ENCODE assay signal across 15 cellular contexts in the genomic region with DNA sequence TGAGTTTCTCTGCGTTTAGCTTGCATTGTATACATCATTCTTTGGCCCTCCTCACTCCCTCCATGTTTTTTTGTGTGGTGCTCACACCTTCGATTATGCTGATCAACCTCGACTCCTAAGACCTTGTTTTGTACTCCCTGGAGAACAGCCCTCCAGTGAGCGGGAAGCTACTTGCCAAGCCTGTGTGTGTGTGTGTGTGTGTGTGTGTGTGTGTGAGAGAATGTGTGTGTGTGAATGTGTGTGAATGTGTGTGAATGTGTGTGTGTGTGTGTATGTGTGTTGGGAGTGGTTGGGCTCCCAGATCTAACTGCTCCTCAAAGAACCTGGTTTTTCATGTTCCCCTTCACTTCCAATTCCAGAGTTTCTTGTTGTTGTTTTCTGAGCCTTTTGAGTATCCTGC. TPM values are rescaled to one million over a fixed set of nuclear protein-coding genes. Genes with fewer than 3 reads are reported as not detected.
DNase-seq lines count a peak whose midpoint lies in the region; ATAC-seq, FAIRE-seq and TF ChIP-seq lines count a peak whose summit lies in the region.
"Had no signal": no experiment of that assay in that cellular context is flagged by ENCODE, and none has a peak within 500 bp of the region (broad histone marks: within the 10 kb centered on the region; RNA-seq: fewer than 3 reads in every experiment).

No MANE protein-coding gene starts in this region.

- 21% methylated on average over 3 of the region's 4 CpGs for WGBS in K562 (ENCODE audit: insufficient coverage, low coverage, missing lambda C conversion rate)

- H3K27ac Mint-ChIP-seq in neural progenitor cell (no peak overlapping the region), CD14-positive monocyte (peak overlapping the region in 1 of 7 donors; percentile 26)
- H3K27ac Mint-ChIP-seq in stimulated activated naive B cell treated with anti-CD40 and anti-IgM and Interleukin-4, amounts not matched to agents 10 μg/mL and 1 μg/mL and 100 μg/mL, for 72 hours = no peak overlapping the region
- H3K27ac Mint-ChIP-seq: B cell, GM23338 had no signal

- BruUV-seq in K562 (replicated peaks; lab: Mats Ljungman, UMichigan) = no TSS peak

- no peak for ATAC-seq in K562
- no peak for ATAC-seq in stimulated activated naive B cell treated with anti-CD40 and anti-IgM and Interleukin-4, amounts not matched to agents 10 μg/mL and 1 μg/mL and 100 μg/mL, for 72 hours (replicated peaks)
- ATAC-seq: GM23338 had no signal

- TF ChIP-seq POLR2A in K562 (conservative IDR thresholded peaks at IDR 0.05) = no peak

- H3K36me3 ChIP-seq in BLaER1 (peaks cover 64% of the 10 kb centered on the region), H7 (replicated peaks; ENCODE audit: control insufficient read depth, insufficient read depth, low read length) (no peaks in the 10 kb centered on the region), K562 (ENCODE audit: control insufficient read depth, insufficient read depth, low read length) (no peaks in the 10 kb centered on the region), neural progenitor cell (no peaks in the 10 kb centered on the region)

- no peak for TF ChIP-seq EP300 in K562 (IDR thresholded peaks at IDR 0.05; ENCODE audit: low read length)

- H3K27me3 Mint-ChIP-seq in neural progenitor cell (ENCODE audit: insufficient read depth, low read depth) (peaks cover 4% of the 10 kb centered on the region), CD14-positive monocyte (ENCODE audit: low read depth in 3 of 3) (peaks cover 3 to 4% (median 4%) of the 10 kb centered on the region in 3 donors)
- peaks cover 26 to 46% of the 10 kb centered on the region in 2 donors for H3K27me3 Mint-ChIP-seq in stimulated activated naive B cell treated with anti-CD40 and anti-IgM and Interleukin-4, amounts not matched to agents 10 μg/mL and 1 μg/mL and 100 μg/mL, for 72 hours

- no peaks in the 10 kb centered on the region for H3K27me3 ChIP-seq in BLaER1
- peaks cover 2% of the 10 kb centered on the region; the same call in 1 of the 2 replicates for H3K27me3 ChIP-seq in H7 (ENCODE audit: control insufficient read depth, insufficient read depth, low read length)
- H3K27me3 ChIP-seq in K562 (ENCODE audit: control insufficient read depth in 2 of 2, insufficient read depth in 2 of 2, low read length in 2 of 2) = peaks cover 0 to 8% of the 10 kb centered on the region in 2 experiments; a peak in 1 of 5 replicates
- H3K27me3 ChIP-seq in neural progenitor cell = no peaks in the 10 kb centered on the region

- peaks cover 27% of the 10 kb centered on the region for H3K4me1 Mint-ChIP-seq in neural progenitor cell
- peaks cover 0 to 1% of the 10 kb centered on the region in 2 donors for H3K4me1 Mint-ChIP-seq in stimulated activated naive B cell treated with anti-CD40 and anti-IgM and Interleukin-4, amounts not matched to agents 10 μg/mL and 1 μg/mL and 100 μg/mL, for 72 hours
- peaks cover 6% of the 10 kb centered on the region for H3K4me1 Mint-ChIP-seq in CD14-positive monocyte

- no peaks in the 10 kb centered on the region for H3K9me3 ChIP-seq in BLaER1
- H3K9me3 ChIP-seq in K562 (replicated peaks; ENCODE audit: control insufficient read depth, insufficient read depth, low read depth, low read length) = no peaks in the 10 kb centered on the region
- H3K9me3 ChIP-seq in neural progenitor cell (ENCODE audit: low read depth) = no peaks in the 10 kb centered on the region

- DNase-seq in H7 = peak; percentile 24
- DNase-seq in K562 (ENCODE audit: extremely low read depth in 1 of 4, low spot score in 3 of 4) = no peak
- no peak for DNase-seq in neural progenitor cell (ENCODE audit: low spot score)
- DNase-seq in stimulated activated naive B cell treated with anti-CD40 and anti-IgM and Interleukin-4, amounts not matched to agents 10 μg/mL and 1 μg/mL and 100 μg/mL, for 72 hours = no peak
- no peak for DNase-seq in NCI-H446 (lab: John Stamatoyannopoulos, UW)
- no peak for DNase-seq in CD14-positive monocyte (ENCODE audit: low spot score)
- DNase-seq: DMS 273 treated with DMSO at 0.1 percent for 48 hours, H9 had no signal

- no peaks in the 10 kb centered on the region for H3K79me2 ChIP-seq in K562 (ENCODE audit: control insufficient read depth, insufficient read depth, low read length)
- H3K79me2 ChIP-seq in neural progenitor cell (ENCODE audit: low read depth) = peaks cover 30% of the 10 kb centered on the region

- H3K36me3 Mint-ChIP-seq in neural progenitor cell (no peaks in the 10 kb centered on the region), CD14-positive monocyte (peaks cover 0 to 4% of the 10 kb centered on the region in 2 donors)
- H3K36me3 Mint-ChIP-seq in stimulated activated naive B cell treated with anti-CD40 and anti-IgM and Interleukin-4, amounts not matched to agents 10 μg/mL and 1 μg/mL and 100 μg/mL, for 72 hours = no peaks in the 10 kb centered on the region

- in situ Hi-C loops in K562 (cut with MboI) = no loop called here

- H3K4me3 Mint-ChIP-seq in neural progenitor cell (no peak overlapping the region), CD14-positive monocyte (no peak overlapping the region)
- no peak overlapping the region for H3K4me3 Mint-ChIP-seq in stimulated activated naive B cell treated with anti-CD40 and anti-IgM and Interleukin-4, amounts not matched to agents 10 μg/mL and 1 μg/mL and 100 μg/mL, for 72 hours
- H3K4me3 Mint-ChIP-seq: B cell, GM23338, H9 had no signal

- H3K9ac ChIP-seq in BLaER1 (no peak overlapping the region), K562 (ENCODE audit: insufficient read depth in 1 of 2, low read depth in 2 of 2, low read length in 2 of 2) (no peak overlapping the region), neural progenitor cell (no peak overlapping the region)

- H3K9me1 ChIP-seq in K562 (ENCODE audit: control insufficient read depth, insufficient read depth, low read length) = no peaks in the 10 kb centered on the region

- H3K27ac ChIP-seq in BLaER1 (no peak overlapping the region), K562 (ENCODE audit: extremely low read depth, low read depth, low read length) (no peak overlapping the region), neural progenitor cell (no peak overlapping the region)
- H3K27ac ChIP-seq: C4-2B had no signal

- H3K9me3 Mint-ChIP-seq in neural progenitor cell (peaks cover 3% of the 10 kb centered on the region), CD14-positive monocyte (peaks cover 0 to 2% (median 0%) of the 10 kb centered on the region in 7 donors)
- no peaks in the 10 kb centered on the region for H3K9me3 Mint-ChIP-seq in stimulated activated naive B cell treated with anti-CD40 and anti-IgM and Interleukin-4, amounts not matched to agents 10 μg/mL and 1 μg/mL and 100 μg/mL, for 72 hours
- H3K9me3 Mint-ChIP-seq: GM23338, H9 had no signal

- H3K4me2 ChIP-seq in BLaER1 (peak overlapping the region; percentile 26), K562 (ENCODE audit: insufficient read depth, low read length) (no peak overlapping the region), neural progenitor cell (peak overlapping the region; percentile 57)
- H3K4me2 ChIP-seq: GM23338 had no signal

- no peak overlapping the region for H3K4me3 ChIP-seq in BLaER1
- H3K4me3 ChIP-seq in H7 (ENCODE audit: insufficient read depth, low read depth, low read length) = no peak overlapping the region
- H3K4me3 ChIP-seq in K562 = no peak overlapping the region
- no peak overlapping the region for H3K4me3 ChIP-seq in neural progenitor cell
- H3K4me3 ChIP-seq: GM23338 had no signal

- CTCF ChIA-PET in K562 (lab: Yijun Ruan, JAX; ENCODE audit: low intra/inter-chr PET ratio) = no interaction called here

- no peaks in the 10 kb centered on the region for H3F3A ChIP-seq in neural progenitor cell (ENCODE audit: low read depth)

- H2AFZ ChIP-seq in K562 (ENCODE audit: low read depth, low read length) (no peak overlapping the region), neural progenitor cell (replicated peaks) (no peak overlapping the region)
- H2AFZ ChIP-seq: GM23338 had no signal

- POLR2A ChIA-PET in K562 (lab: Yijun Ruan, JAX) = interaction anchor here (0.6 kb wide), 1 partner anchor 16 kb away, joined by 4 read pairs; no protein-coding TSS in a partner anchor

- H4K20me1 ChIP-seq in BLaER1 = peaks cover 56% of the 10 kb centered on the region
- H4K20me1 ChIP-seq in K562 (replicated peaks; ENCODE audit: control insufficient read depth, insufficient read depth, low read length) = no peaks in the 10 kb centered on the region
- no peaks in the 10 kb centered on the region for H4K20me1 ChIP-seq in neural progenitor cell (ENCODE audit: low read depth)

- intact Hi-C loops in K562 (cut with micrococcal nuclease) (no loop called here), CD14-positive monocyte (cut with micrococcal nuclease) (loop anchor here in 1 of 2 donors (5.0 kb wide), 1 partner anchor 33 kb away; no protein-coding TSS in a partner anchor)

- no peak for TF ChIP-seq RAD21 in K562 (CRISPR knock-in tag; conservative IDR thresholded peaks at IDR 0.05 in 1 of 2, IDR thresholded peaks at IDR 0.05 in 1 of 2)

- TF ChIP-seq CTCF in K562 (IDR thresholded peaks at IDR 0.05 in 2 of 3, conservative IDR thresholded peaks at IDR 0.05 in 1 of 3; ENCODE audit: insufficient read depth in 2 of 3, low read depth in 1 of 3, low read length in 3 of 3) = no peak
- no peak for TF ChIP-seq CTCF in neural progenitor cell (IDR thresholded peaks at IDR 0.05)
- TF ChIP-seq CTCF in CD14-positive monocyte (IDR thresholded peaks at IDR 0.05) = no peak

- peaks cover 87% of the 10 kb centered on the region for H3K4me1 ChIP-seq in BLaER1
- H3K4me1 ChIP-seq in K562 (replicated peaks in 1 of 2; ENCODE audit: control insufficient read depth in 2 of 2, insufficient read depth in 2 of 2, low read length in 2 of 2) = peaks cover 0 to 7% of the 10 kb centered on the region in 2 experiments; a peak in 1 of 5 replicates
- peaks cover 44% of the 10 kb centered on the region for H3K4me1 ChIP-seq in neural progenitor cell

- FAIRE-seq in K562 (lab: Jason Lieb, UNC) = peak; percentile 67
- FAIRE-seq: A204.1, GM18507 had no signal

RNA-seq across cellular contexts. Expression of gene NYNRIN, which starts 6.0 kb away (rescaled TPM):
- 3.6 and 6.1 TPM in 2 replicates for total RNA-seq in H7 (2014; rRNA removed; shearing (Covaris generic))
- total RNA-seq in K562 (2011; cell fraction: chromatin; rRNA removed; ENCODE audit: low replicate concordance) = 1.0 and 5.0 TPM in 2 replicates
- total RNA-seq in K562 (2011; cell fraction: nucleolus; rRNA removed) = 2.6 and 5.3 TPM in 2 replicates
- 2.0 and 2.1 TPM in 2 replicates for total RNA-seq in K562 (2011; cell fraction: nucleoplasm; rRNA removed)
- total RNA-seq in K562 (2014; rRNA removed) (0.37 and 0.54 TPM in 2 replicates), K562 (2014; rRNA removed; fragmentation: Illumina TruSeq; extraction: Trizol) (0.22 TPM in 2 replicates), K562 (2015; rRNA removed; fragmentation: Illumina TruSeq; extraction: Trizol) (0.14 and 0.23 TPM in 2 replicates), K562 (2021) (1.2 and 1.9 TPM in 2 replicates), neural progenitor cell (ENCODE audit: low replicate concordance) (15.5 and 34.3 TPM in 2 replicates)
- polyA plus RNA-seq in K562 (2011; rRNA removed) (1.2 TPM in 2 replicates), K562 (2014; fragmentation: Illumina TruSeq; extraction: Trizol) (0.58 and 0.61 TPM in 2 replicates), K562 (2014; fragmentation: Nextera tagmentation; extraction: Ambion mirVana) (under 1 TPM; 0.04 to 0.06 TPM), K562 (2014; rRNA removed) (0.28 and 0.47 TPM in 2 replicates), CD14-positive monocyte (under 1 TPM; 0.18 to 0.40 TPM)
- 0.78 and 1.7 TPM in 2 replicates for polyA plus RNA-seq in K562 (2011; cell fraction: cytosol; rRNA removed)
- polyA plus RNA-seq in K562 (2011; cell fraction: nucleus; rRNA removed) = 2.2 and 4.2 TPM in 2 replicates
- polyA plus RNA-seq in K562 (2012) = 0.68 and 0.72 TPM in 2 replicates
- 1.5 and 2.9 TPM in 2 replicates for polyA minus RNA-seq in K562 (2011; rRNA and poly(A)+ RNA removed)
- polyA minus RNA-seq in K562 (2011; cell fraction: cytosol; rRNA and poly(A)+ RNA removed) = 2.5 and 3.9 TPM in 2 replicates
- polyA minus RNA-seq in K562 (2011; cell fraction: nucleus; rRNA and poly(A)+ RNA removed) = 2.6 and 3.5 TPM in 2 replicates

RNA-seq across cellular contexts. Expression of gene CBLN3, which starts 24.7 kb away (rescaled TPM):
- 0.24 and 1.5 TPM in 2 replicates for total RNA-seq in H7 (2014; rRNA removed; shearing (Covaris generic))
- total RNA-seq in K562 (2011; cell fraction: chromatin; rRNA removed; ENCODE audit: low replicate concordance) = 1.5 and 2.4 TPM in 2 replicates
- 0.67 and 0.92 TPM in 2 replicates for total RNA-seq in K562 (2011; cell fraction: nucleolus; rRNA removed)
- total RNA-seq in K562 (2011; cell fraction: nucleoplasm; rRNA removed) = 0.95 and 1.1 TPM in 2 replicates
- total RNA-seq in K562 (2014; rRNA removed) (0.05 and 0.20 TPM in 2 replicates), K562 (2014; rRNA removed; fragmentation: Illumina TruSeq; extraction: Trizol) (0.10 and 0.11 TPM in 2 replicates), K562 (2015; rRNA removed; fragmentation: Illumina TruSeq; extraction: Trizol) (0.19 and 0.25 TPM in 2 replicates), K562 (2021) (0.44 and 0.67 TPM in 2 replicates), neural progenitor cell (ENCODE audit: low replicate concordance) (0.25 TPM in 1 of 2 replicates, not detected in the other)
- polyA plus RNA-seq in K562 (2011; rRNA removed) (0.59 and 0.66 TPM in 2 replicates), K562 (2014; fragmentation: Illumina TruSeq; extraction: Trizol) (0.30 and 0.32 TPM in 2 replicates), K562 (2014; fragmentation: Nextera tagmentation; extraction: Ambion mirVana) (under 1 TPM in 1 of 2 experiments, not detected in 1; 0.06 TPM), K562 (2014; rRNA removed) (0.05 and 0.27 TPM in 2 replicates), CD14-positive monocyte (under 1 TPM in 1 of 2 donors, not detected in 1; 0.07 TPM)
- 0.53 and 0.57 TPM in 2 replicates for polyA plus RNA-seq in K562 (2011; cell fraction: cytosol; rRNA removed)
- polyA plus RNA-seq in K562 (2011; cell fraction: nucleus; rRNA removed) = 2.5 and 3.6 TPM in 2 replicates
- polyA plus RNA-seq in K562 (2012) = 0.74 and 0.96 TPM in 2 replicates
- 0.09 and 0.28 TPM in 2 replicates for polyA minus RNA-seq in K562 (2011; rRNA and poly(A)+ RNA removed)
- polyA minus RNA-seq in K562 (2011; cell fraction: cytosol; rRNA and poly(A)+ RNA removed) = 2.2 TPM in 1 of 2 replicates, not detected in the other
- polyA minus RNA-seq in K562 (2011; cell fraction: nucleus; rRNA and poly(A)+ RNA removed) = 0.27 and 0.56 TPM in 2 replicates
- total RNA-seq: Daoy had no signal

RNA-seq across cellular contexts. Expression of gene KHNYN, which starts 24.9 kb away (rescaled TPM):
- 24.8 and 27.4 TPM in 2 replicates for total RNA-seq in H7 (2014; rRNA removed; shearing (Covaris generic))
- 28.3 and 36.5 TPM in 2 replicates for total RNA-seq in K562 (2011; cell fraction: chromatin; rRNA removed; ENCODE audit: low replicate concordance)
- 27.8 and 28.2 TPM in 2 replicates for total RNA-seq in K562 (2011; cell fraction: nucleolus; rRNA removed)
- 29.5 and 37.6 TPM in 2 replicates for total RNA-seq in K562 (2011; cell fraction: nucleoplasm; rRNA removed)
- total RNA-seq in K562 (2014; rRNA removed) (18.6 and 26.9 TPM in 2 replicates), K562 (2014; rRNA removed; fragmentation: Illumina TruSeq; extraction: Trizol) (13.6 and 14.2 TPM in 2 replicates), K562 (2015; rRNA removed; fragmentation: Illumina TruSeq; extraction: Trizol) (14.5 and 14.6 TPM in 2 replicates), K562 (2021) (20.0 and 26.0 TPM in 2 replicates), neural progenitor cell (ENCODE audit: low replicate concordance) (20.4 and 34.7 TPM in 2 replicates)
- polyA plus RNA-seq in K562 (2011; rRNA removed) (12.4 and 14.8 TPM in 2 replicates), K562 (2014; fragmentation: Illumina TruSeq; extraction: Trizol) (14.1 and 18.3 TPM in 2 replicates), K562 (2014; fragmentation: Nextera tagmentation; extraction: Ambion mirVana) (1 to 10 TPM in 1 of 2 experiments, under 1 TPM in 1; 0.76 to 1.8 TPM), K562 (2014; rRNA removed) (14.4 and 16.5 TPM in 2 replicates), CD14-positive monocyte (10 to 100 TPM; 12.4 to 16.0 TPM)
- polyA plus RNA-seq in K562 (2011; cell fraction: cytosol; rRNA removed) = 8.9 and 10.7 TPM in 2 replicates
- polyA plus RNA-seq in K562 (2011; cell fraction: nucleus; rRNA removed) = 35.7 and 38.4 TPM in 2 replicates
- polyA plus RNA-seq in K562 (2012) = 15.4 and 24.1 TPM in 2 replicates
- 16.5 and 17.2 TPM in 2 replicates for polyA minus RNA-seq in K562 (2011; rRNA and poly(A)+ RNA removed)
- 8.8 and 9.6 TPM in 2 replicates for polyA minus RNA-seq in K562 (2011; cell fraction: cytosol; rRNA and poly(A)+ RNA removed)
- polyA minus RNA-seq in K562 (2011; cell fraction: nucleus; rRNA and poly(A)+ RNA removed) = 29.2 and 37.0 TPM in 2 replicates

RNA-seq across cellular contexts. Expression of gene NFATC4, which starts 36.8 kb away (rescaled TPM):
- 12.2 and 28.3 TPM in 2 replicates for total RNA-seq in H7 (2014; rRNA removed; shearing (Covaris generic))
- total RNA-seq in K562 (2011; cell fraction: chromatin; rRNA removed; ENCODE audit: low replicate concordance) = 26.5 and 55.3 TPM in 2 replicates
- total RNA-seq in K562 (2011; cell fraction: nucleolus; rRNA removed) = 25.3 and 27.3 TPM in 2 replicates
- 25.2 and 31.9 TPM in 2 replicates for total RNA-seq in K562 (2011; cell fraction: nucleoplasm; rRNA removed)
- 0.54 and 2.4 TPM in 2 replicates for total RNA-seq in K562 (2014; rRNA removed)
- 0.25 and 0.51 TPM in 2 replicates for total RNA-seq in K562 (2014; rRNA removed; fragmentation: Illumina TruSeq; extraction: Trizol)
- 0.40 and 0.49 TPM in 2 replicates for total RNA-seq in K562 (2015; rRNA removed; fragmentation: Illumina TruSeq; extraction: Trizol)
- 2.2 and 3.7 TPM in 2 replicates for total RNA-seq in K562 (2021)
- polyA plus RNA-seq in K562 (2011; rRNA removed) = 3.8 and 9.9 TPM in 2 replicates
- polyA plus RNA-seq in K562 (2011; cell fraction: cytosol; rRNA removed) = 4.9 and 5.2 TPM in 2 replicates
- 131 and 146 TPM in 2 replicates for polyA plus RNA-seq in K562 (2011; cell fraction: nucleus; rRNA removed)
- polyA plus RNA-seq in K562 (2012) = 1.1 and 1.8 TPM in 2 replicates
- 1.0 and 1.1 TPM in 2 replicates for polyA plus RNA-seq in K562 (2014; fragmentation: Illumina TruSeq; extraction: Trizol)
- under 1 TPM in 1 of 2 experiments, not detected in 1; 0.32 TPM for polyA plus RNA-seq in K562 (2014; fragmentation: Nextera tagmentation; extraction: Ambion mirVana)
- polyA plus RNA-seq in K562 (2014; rRNA removed) = 1.9 and 2.5 TPM in 2 replicates
- 2.1 and 2.8 TPM in 2 replicates for polyA minus RNA-seq in K562 (2011; rRNA and poly(A)+ RNA removed)
- 2.1 TPM in 2 replicates for polyA minus RNA-seq in K562 (2011; cell fraction: cytosol; rRNA and poly(A)+ RNA removed)
- polyA minus RNA-seq in K562 (2011; cell fraction: nucleus; rRNA and poly(A)+ RNA removed) = 8.3 and 11.6 TPM in 2 replicates
- 38.2 and 95.3 TPM in 2 replicates for total RNA-seq in neural progenitor cell (ENCODE audit: low replicate concordance)
- not detected for polyA plus RNA-seq in CD14-positive monocyte

RNA-seq across cellular contexts. Expression of gene SDR39U1, which starts 37.8 kb away (rescaled TPM):
- total RNA-seq in H7 (2014; rRNA removed; shearing (Covaris generic)) = 23.5 and 26.7 TPM in 2 replicates
- total RNA-seq in K562 (2011; cell fraction: chromatin; rRNA removed; ENCODE audit: low replicate concordance) = 32.9 and 64.5 TPM in 2 replicates
- total RNA-seq in K562 (2011; cell fraction: nucleolus; rRNA removed) = 53.7 and 68.7 TPM in 2 replicates
- total RNA-seq in K562 (2011; cell fraction: nucleoplasm; rRNA removed) = 47.4 and 51.2 TPM in 2 replicates
- total RNA-seq in K562 (2014; rRNA removed) (19.8 and 21.7 TPM in 2 replicates), K562 (2014; rRNA removed; fragmentation: Illumina TruSeq; extraction: Trizol) (8.8 and 10.4 TPM in 2 replicates), K562 (2015; rRNA removed; fragmentation: Illumina TruSeq; extraction: Trizol) (17.7 and 18.2 TPM in 2 replicates), K562 (2021) (34.5 and 36.8 TPM in 2 replicates), neural progenitor cell (ENCODE audit: low replicate concordance) (19.0 and 37.8 TPM in 2 replicates)
- polyA plus RNA-seq in K562 (2011; rRNA removed) (33.2 and 38.4 TPM in 2 replicates), K562 (2014; fragmentation: Illumina TruSeq; extraction: Trizol) (27.8 and 40.9 TPM in 2 replicates), K562 (2014; fragmentation: Nextera tagmentation; extraction: Ambion mirVana) (10 to 100 TPM; 11.0 to 18.6 TPM), K562 (2014; rRNA removed) (53.7 and 56.1 TPM in 2 replicates), CD14-positive monocyte (10 to 100 TPM; 37.3 to 39.2 TPM)
- 49.6 and 54.6 TPM in 2 replicates for polyA plus RNA-seq in K562 (2011; cell fraction: cytosol; rRNA removed)
- 164 and 205 TPM in 2 replicates for polyA plus RNA-seq in K562 (2011; cell fraction: nucleus; rRNA removed)
- polyA plus RNA-seq in K562 (2012) = 31.9 and 54.5 TPM in 2 replicates
- polyA minus RNA-seq in K562 (2011; rRNA and poly(A)+ RNA removed) = 7.8 and 10.4 TPM in 2 replicates
- polyA minus RNA-seq in K562 (2011; cell fraction: cytosol; rRNA and poly(A)+ RNA removed) = 8.9 TPM in 2 replicates
- polyA minus RNA-seq in K562 (2011; cell fraction: nucleus; rRNA and poly(A)+ RNA removed) = 25.7 and 34.4 TPM in 2 replicates
